ENCODE assay signal across 2 cellular contexts in genomic region chr1:117646007-117646913, GRCh38.
TF ChIP-seq lines count a peak whose summit lies in the region.

No MANE protein-coding gene starts in this region.

TF ChIP-seq in IMR-90, 13 proteins besides CTCF, POLR2A, EP300 and RAD21:
- TF ChIP-seq MXI1 (IDR thresholded peaks at IDR 0.05; ENCODE audit: borderline replicate concordance, low read depth, low read length) (no peak), BHLHE40 (IDR thresholded peaks at IDR 0.05; ENCODE audit: low read depth, low read length) (no peak), MAZ (IDR thresholded peaks at IDR 0.05; ENCODE audit: borderline replicate concordance, low read depth, low read length) (no peak), USF2 (IDR thresholded peaks at IDR 0.05; ENCODE audit: low read depth, low read length) (no peak), SMC3 (IDR thresholded peaks at IDR 0.05; ENCODE audit: low read depth, low read length) (no peak), CEBPB (IDR thresholded peaks at IDR 0.05; ENCODE audit: low read depth, low read length) (no peak), FOS (IDR thresholded peaks at IDR 0.05; ENCODE audit: low read depth, low read length) (no peak), ELK1 (IDR thresholded peaks at IDR 0.05; ENCODE audit: borderline replicate concordance, low read depth, low read length) (no peak), NFE2L2 (IDR thresholded peaks at IDR 0.05; ENCODE audit: low read depth, low read length) (no peak), RCOR1 (IDR thresholded peaks at IDR 0.05; ENCODE audit: insufficient replicate concordance, low read length) (no peak), RFX5 (IDR thresholded peaks at IDR 0.05; ENCODE audit: low read depth, low read length) (no peak), MAFK (IDR thresholded peaks at IDR 0.05; ENCODE audit: low read depth, low read length) (no peak), CHD1 (IDR thresholded peaks at IDR 0.05; ENCODE audit: low read depth, low read length) (no peak)

TF ChIP-seq in WTC11, 78 proteins besides CTCF, POLR2A, EP300 and RAD21:
- TF ChIP-seq ZNF232 (CRISPR knock-in tag; IDR thresholded peaks at IDR 0.05) (no peak), E2F4 (CRISPR knock-in tag; IDR thresholded peaks at IDR 0.05; ENCODE audit: borderline replicate concordance, low read depth) (no peak), JAZF1 (CRISPR knock-in tag; IDR thresholded peaks at IDR 0.05) (no peak), ATF1 (CRISPR knock-in tag; IDR thresholded peaks at IDR 0.05) (no peak), OVOL2 (CRISPR knock-in tag; IDR thresholded peaks at IDR 0.05; ENCODE audit: borderline replicate concordance) (no peak), ESRRA (CRISPR knock-in tag; IDR thresholded peaks at IDR 0.05; ENCODE audit: borderline replicate concordance) (no peak), EMX1 (CRISPR knock-in tag; IDR thresholded peaks at IDR 0.05) (no peak), AR (CRISPR knock-in tag; IDR thresholded peaks at IDR 0.05) (no peak), RELA (CRISPR knock-in tag; IDR thresholded peaks at IDR 0.05; ENCODE audit: borderline replicate concordance) (no peak), ETV6 (CRISPR knock-in tag; IDR thresholded peaks at IDR 0.05) (no peak)
TF ChIP-seq in WTC11: peak in this region for 0.
